ENCODE assay signal across 8 cellular contexts in the genomic region with DNA sequence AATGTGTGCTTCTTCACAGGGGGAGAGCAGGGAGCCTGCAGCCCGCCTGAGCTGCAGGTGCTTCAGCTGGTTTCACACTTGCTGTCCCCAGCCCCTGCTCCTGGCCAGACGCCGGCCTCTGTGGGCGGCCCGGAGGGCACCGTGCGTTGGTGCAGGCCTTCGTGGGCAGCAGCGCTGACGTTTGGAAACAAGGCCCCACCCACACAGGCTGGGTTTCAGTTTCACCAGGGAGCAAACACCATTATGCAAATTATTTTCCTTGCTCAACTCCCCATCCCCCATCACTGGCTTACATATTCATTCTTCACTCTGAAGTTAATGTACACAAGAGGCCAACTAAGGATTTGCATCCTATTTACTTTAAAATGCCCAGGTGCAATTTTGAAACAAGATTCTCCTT.
DNase-seq lines count a peak whose midpoint lies in the region; ATAC-seq and TF ChIP-seq lines count a peak whose summit lies in the region.
"Not testable (repeated sequence)": the region's sequence is repeated elsewhere in the genome, so short reads cannot be mapped to it uniquely, and the experiment has no call there.

No MANE protein-coding gene starts in this region.

- TF ChIP-seq CTCF in activated B cell treated with CpG ODN at 0.5 μM for 24 hours (IDR thresholded peaks at IDR 0.05) = not testable (repeated sequence)

- ATAC-seq in GM18519 (IDR thresholded peaks at IDR 0.05; ENCODE audit: low FRiP score, unreplicated experiment) (peak; percentile 81), GM21390 (IDR thresholded peaks at IDR 0.05; ENCODE audit: unreplicated experiment) (peak; percentile 91), HG02884 (IDR thresholded peaks at IDR 0.05; ENCODE audit: unreplicated experiment) (peak; percentile 81), HG03460 (IDR thresholded peaks at IDR 0.05; ENCODE audit: unreplicated experiment) (peak; percentile 96), activated B cell treated with CpG ODN at 0.5 μM for 24 hours (ENCODE audit: low read depth) (peak; percentile 96)
- peak; percentile 96 for ATAC-seq in central memory CD8-positive, alpha-beta T cell (replicated peaks; ENCODE audit: extremely low read depth, poor library complexity, severe bottlenecking)

- CTCF ChIA-PET in activated B cell treated with CpG ODN at 0.5 μM for 24 hours (lab: Charles Lee) = not testable (repeated sequence)

- not testable (repeated sequence) for H3K27ac Mint-ChIP-seq in activated B cell treated with CpG ODN at 0.5 μM for 24 hours; central memory CD8-positive, alpha-beta T cell (ENCODE audit: low read depth)

- not testable (repeated sequence) for DNase-seq in activated B cell treated with CpG ODN at 0.5 μM for 24 hours
- peak in 1 of 2 donors; percentile 18 for DNase-seq in central memory CD8-positive, alpha-beta T cell (ENCODE audit: low spot score in 2 of 2)
- peak; percentile 62 for DNase-seq in mucosa of gallbladder (ENCODE audit: low spot score)
- DNase-seq in ureter (ENCODE audit: low spot score) = peak; percentile 57

- H3K27me3 Mint-ChIP-seq in activated B cell treated with CpG ODN at 0.5 μM for 24 hours; central memory CD8-positive, alpha-beta T cell: not testable (repeated sequence)

- intact Hi-C loops in activated B cell treated with CpG ODN at 0.5 μM for 24 hours (cut with micrococcal nuclease) = not testable (repeated sequence)

- H3K4me3 Mint-ChIP-seq in activated B cell treated with CpG ODN at 0.5 μM for 24 hours; central memory CD8-positive, alpha-beta T cell: not testable (repeated sequence)

- POLR2A ChIA-PET in activated B cell treated with CpG ODN at 0.5 μM for 24 hours (lab: Charles Lee) = not testable (repeated sequence)

- not testable (repeated sequence) for H3K36me3 Mint-ChIP-seq in activated B cell treated with CpG ODN at 0.5 μM for 24 hours (ENCODE audit: low read depth); central memory CD8-positive, alpha-beta T cell (ENCODE audit: insufficient read depth)

- not testable (repeated sequence) for H3K9me3 Mint-ChIP-seq in activated B cell treated with CpG ODN at 0.5 μM for 24 hours; central memory CD8-positive, alpha-beta T cell

- H3K4me1 Mint-ChIP-seq in activated B cell treated with CpG ODN at 0.5 μM for 24 hours; central memory CD8-positive, alpha-beta T cell: not testable (repeated sequence)
